In genomic region chr10:97538401-97538800, GRCh38 we compare ENCODE assay signal across 13 cellular contexts. TPM values are rescaled to one million over a fixed set of nuclear protein-coding genes. Genes with fewer than 3 reads are reported as not detected.
DNase-seq lines count a peak whose midpoint lies in the region; ATAC-seq and TF ChIP-seq lines count a peak whose summit lies in the region.
"Had no signal": no experiment of that assay in that cellular context is flagged by ENCODE, and none has a peak within 500 bp of the region (broad histone marks: within the 10 kb centered on the region; RNA-seq: fewer than 3 reads in every experiment).

No MANE protein-coding gene starts in this region.

- H3K4me3 ChIP-seq in IMR-90 (ENCODE audit: insufficient read depth, low read depth, low read length) (no peak overlapping the region), breast epithelium (no peak overlapping the region)

- H3K9ac ChIP-seq in IMR-90 (ENCODE audit: low read depth, low read length) = no peak overlapping the region

- 0 out of 2 replicates have a peak overlapping the region, but pooled peaks have one; percentile 0 for H3K18ac ChIP-seq in IMR-90 (ENCODE audit: low read depth, low read length)

- in situ Hi-C loops in IMR-90 (cut with MboI; ENCODE audit: low sequenced_read_pairs) = no loop called here

- peak overlapping the region; percentile 16 for H3K27ac ChIP-seq in IMR-90 (ENCODE audit: insufficient read depth, low read length)
- peak overlapping the region; percentile 83 to 95 for H3K27ac ChIP-seq in breast epithelium
- H3K27ac ChIP-seq: foreskin keratinocyte had no signal

- TF ChIP-seq POLR2A in IMR-90 (IDR thresholded peaks at IDR 0.05; ENCODE audit: low read depth, low read length) (no peak), breast epithelium (IDR thresholded peaks at IDR 0.05) (no peak)

- 12% methylated on average over 4 of the region's 4 CpGs; no CpG with 5 or more reads in 1 of the 2 experiments for WGBS in IMR-90 (ENCODE audit: extremely low coverage in 2 of 2, insufficient read length in 1 of 2), 2 experiments

- peak overlapping the region; percentile 12; the same call in 1 of the 2 replicates for H3K4me2 ChIP-seq in IMR-90 (ENCODE audit: low read depth, low read length)

- dilution Hi-C loops in IMR-90 (cut with HindIII; ENCODE audit: low sequenced_read_pairs, unreplicated experiment) = no loop called here

- DNase-seq in IMR-90 (peak; percentile 60), breast epithelium (ENCODE audit: low spot score in 2 of 2) (no peak), kidney tubule cell (ENCODE audit: low spot score) (peak; percentile 88), superior temporal gyrus (ENCODE audit: extremely low spot score) (peak; percentile 38), H4 (ENCODE audit: low spot score) (no peak), Ammon's horn (ENCODE audit: low spot score) (no peak)
- DNase-seq in stimulated activated CD8-positive, alpha-beta memory T cell treated with anti-CD3 and anti-CD28 coated beads, Interleukin-4, amount 100 ng/mL, for 48 hours = no peak
- DNase-seq: activated effector memory CD4-positive, alpha-beta T cell treated with Interleukin-2 at 50 U/mL for 16 hours; cerebellar nuclear complex; foreskin keratinocyte; NCI-H2171; stimulated activated naive CD4-positive, alpha-beta T cell; T-helper 17 cell had no signal

- peak overlapping the region; percentile 75 for H2BK5ac ChIP-seq in IMR-90 (ENCODE audit: low read depth, low read length, poor library complexity, severe bottlenecking)

- no peak for TF ChIP-seq RAD21 in IMR-90 (IDR thresholded peaks at IDR 0.05; ENCODE audit: low read length)

- peak overlapping the region; percentile 48 for H2BK20ac ChIP-seq in IMR-90 (ENCODE audit: low read depth, low read length)

- no peak for ATAC-seq in IMR-90 (ENCODE audit: low read depth)
- ATAC-seq: foreskin keratinocyte, T-helper 17 cell had no signal

- H3K9me1 ChIP-seq in IMR-90 (ENCODE audit: insufficient read depth, low read length) = peaks cover 29% of the 10 kb centered on the region

- H2BK15ac ChIP-seq in IMR-90 (ENCODE audit: low read depth, low read length) = no peak overlapping the region

- TF ChIP-seq CTCF in IMR-90 (conservative IDR thresholded peaks at IDR 0.05; ENCODE audit: low read depth, low read length) (no peak), breast epithelium (IDR thresholded peaks at IDR 0.05) (no peak)

- H3K9me3 ChIP-seq in IMR-90 (ENCODE audit: control insufficient read depth, insufficient read depth, low read length) (no peaks in the 10 kb centered on the region), breast epithelium (no peaks in the 10 kb centered on the region)

- peaks cover 13 to 73% of the 10 kb centered on the region in 2 experiments for H3K79me1 ChIP-seq in IMR-90 (ENCODE audit: low read depth in 1 of 2, low read length in 2 of 2)

- no peaks in the 10 kb centered on the region for H3K36me3 ChIP-seq in IMR-90 (ENCODE audit: control insufficient read depth, insufficient read depth, low read length)
- no peaks in the 10 kb centered on the region for H3K36me3 ChIP-seq in breast epithelium

- H4K91ac ChIP-seq in IMR-90 (ENCODE audit: insufficient read depth, low read depth, low read length) = 0 out of 2 replicates have a peak overlapping the region, but pooled peaks have one; percentile 75

- CTCF ChIA-PET in IMR-90 (lab: Yijun Ruan, JAX) = interaction anchor here (0.6 kb wide), 1 partner anchor 103 kb away, joined by 3 read pairs; no protein-coding TSS in a partner anchor

- H3K14ac ChIP-seq in IMR-90 (replicated peaks; ENCODE audit: low read depth, low read length) = peak overlapping the region; percentile 91

- intact Hi-C loops in IMR-90 (cut with micrococcal nuclease) = no loop called here
- intact Hi-C loops in breast epithelium (cut with DNase I; ENCODE audit: low total_unique reads) = no loop called here

- peak overlapping the region; percentile 68; the same call in 1 of the 2 replicates for H2AK5ac ChIP-seq in IMR-90 (ENCODE audit: low read depth, low read length)

- H2BK120ac ChIP-seq in IMR-90 (ENCODE audit: low read depth, low read length) = peak overlapping the region; percentile 81

- POLR2A ChIA-PET in IMR-90 (lab: Charles Lee; ENCODE audit: unreplicated experiment) = no interaction called here

- H4K8ac ChIP-seq in IMR-90 (ENCODE audit: low read depth in 2 of 2, low read length in 2 of 2) = peak overlapping the region in 1 of 2 experiments; percentile 16; a peak in 3 of 4 replicates

- no peak overlapping the region for H2AFZ ChIP-seq in IMR-90 (replicated peaks; ENCODE audit: low read length, poor library complexity)

- H4K20me1 ChIP-seq in IMR-90 (ENCODE audit: insufficient read depth, low read length) = peaks cover 7% of the 10 kb centered on the region

- H3K56ac ChIP-seq in IMR-90 (ENCODE audit: extremely low read depth, insufficient read depth, low read length) = peak overlapping the region; percentile 22; the same call in 1 of the 2 replicates

- no peak overlapping the region; the same call in 1 of the 2 replicates for H4K5ac ChIP-seq in IMR-90 (ENCODE audit: low read depth, low read length)

- H3K4me1 ChIP-seq in IMR-90 (ENCODE audit: control insufficient read depth, insufficient read depth, low read length) = peaks cover 36% of the 10 kb centered on the region
- peaks cover 12 to 23% of the 10 kb centered on the region in 2 donors for H3K4me1 ChIP-seq in breast epithelium

- 0 out of 2 replicates have a peak overlapping the region, but pooled peaks have one; percentile 11 for H3K23ac ChIP-seq in IMR-90 (ENCODE audit: low read depth, low read length)

- no peaks in the 10 kb centered on the region for H3K27me3 ChIP-seq in IMR-90 (ENCODE audit: control insufficient read depth, insufficient read depth, low read length)
- no peaks in the 10 kb centered on the region for H3K27me3 ChIP-seq in breast epithelium
- H3K27me3 ChIP-seq: foreskin keratinocyte had no signal

- BruUV-seq in IMR-90 (replicated peaks; lab: Mats Ljungman, UMichigan) = no TSS peak

- H2AK9ac ChIP-seq in IMR-90 (replicated peaks; ENCODE audit: low read depth, low read length, poor library complexity) = peak overlapping the region; percentile 26

- H3K4ac ChIP-seq in IMR-90 (ENCODE audit: low read depth, low read length) = peak overlapping the region; percentile 23

TF ChIP-seq in IMR-90, 13 proteins besides CTCF, POLR2A, EP300 and RAD21:
- TF ChIP-seq FOS (IDR thresholded peaks at IDR 0.05; ENCODE audit: low read depth, low read length) (peak; percentile 39; the same call in 1 of the 2 replicates), RFX5 (IDR thresholded peaks at IDR 0.05; ENCODE audit: low read depth, low read length) (no peak)

RNA-seq across cellular contexts. Expression of gene ANKRD2, which starts 34.2 kb away (rescaled TPM):
- total RNA-seq in IMR-90 (2012; rRNA removed) (0.28 and 0.36 TPM in 2 replicates), breast epithelium (not detected)
- 0.40 and 0.65 TPM in 2 replicates for polyA plus RNA-seq in IMR-90 (2012; rRNA removed)
- polyA plus RNA-seq in IMR-90 (2012; cell fraction: cytosol; rRNA removed) = 0.36 and 0.63 TPM in 2 replicates
- 0.29 and 0.38 TPM in 2 replicates for polyA plus RNA-seq in IMR-90 (2012; cell fraction: nucleus; rRNA removed; ENCODE audit: low replicate concordance)
- 0.15 TPM in 1 of 2 replicates, not detected in the other for total RNA-seq in H4 (2014; rRNA removed; shearing (Covaris generic))
- total RNA-seq: T-helper 17 cell had no signal

RNA-seq across cellular contexts. Expression of gene UBTD1, which starts 39.7 kb away (rescaled TPM):
- total RNA-seq in IMR-90 (2012; rRNA removed) (21.9 TPM in 2 replicates), breast epithelium (10 to 100 TPM in 2 of 3 donors, 1 to 10 TPM in 1; 9.9 to 14.7 (median 12.4) TPM)
- 44.9 and 57.5 TPM in 2 replicates for polyA plus RNA-seq in IMR-90 (2012; rRNA removed)
- 57.1 and 67.3 TPM in 2 replicates for polyA plus RNA-seq in IMR-90 (2012; cell fraction: cytosol; rRNA removed)
- polyA plus RNA-seq in IMR-90 (2012; cell fraction: nucleus; rRNA removed; ENCODE audit: low replicate concordance) = 17.2 and 37.0 TPM in 2 replicates
- total RNA-seq in H4 (2014; rRNA removed; shearing (Covaris generic)) = 9.6 and 10.6 TPM in 2 replicates

RNA-seq across cellular contexts. Expression of gene MMS19, which starts 40.2 kb away (rescaled TPM):
- total RNA-seq in IMR-90 (2012; rRNA removed) = 55.3 and 70.1 TPM in 2 replicates
- polyA plus RNA-seq in IMR-90 (2012; rRNA removed) = 72.7 TPM in 2 replicates
- polyA plus RNA-seq in IMR-90 (2012; cell fraction: cytosol; rRNA removed) = 36.0 and 61.2 TPM in 2 replicates
- polyA plus RNA-seq in IMR-90 (2012; cell fraction: nucleus; rRNA removed; ENCODE audit: low replicate concordance) = 186 and 281 TPM in 2 replicates
- 100 to 1,000 TPM in 1 of 3 donors, 10 to 100 TPM in 2; 73.0 to 109 (median 78.7) TPM for total RNA-seq in breast epithelium
- total RNA-seq in H4 (2014; rRNA removed; shearing (Covaris generic)) = 94.0 and 107 TPM in 2 replicates

RNA-seq across cellular contexts. Expression of gene HOGA1, which starts 45.8 kb away (rescaled TPM):
- 0.36 and 0.56 TPM in 2 replicates for total RNA-seq in IMR-90 (2012; rRNA removed)
- polyA plus RNA-seq in IMR-90 (2012; rRNA removed) = 0.41 and 0.42 TPM in 2 replicates
- 0.25 and 0.45 TPM in 2 replicates for polyA plus RNA-seq in IMR-90 (2012; cell fraction: cytosol; rRNA removed)
- 1.2 and 1.4 TPM in 2 replicates for polyA plus RNA-seq in IMR-90 (2012; cell fraction: nucleus; rRNA removed; ENCODE audit: low replicate concordance)
- total RNA-seq in breast epithelium = 10 to 100 TPM in 1 of 3 donors, 1 to 10 TPM in 2; 1.9 to 11.0 (median 2.3) TPM
- total RNA-seq in H4 (2014; rRNA removed; shearing (Covaris generic)) = 0.97 and 1.3 TPM in 2 replicates
- total RNA-seq: T-helper 17 cell had no signal

RNA-seq across cellular contexts. Expression of gene C10orf62, which starts 51.1 kb away (rescaled TPM):
- total RNA-seq in IMR-90 (2012; rRNA removed) (not detected in 2 replicates), breast epithelium (under 1 TPM in 2 of 3 donors, not detected in 1; 0.32 to 0.33 TPM)
- not detected in 2 replicates for polyA plus RNA-seq in IMR-90 (2012; rRNA removed)
- polyA plus RNA-seq in IMR-90 (2012; cell fraction: cytosol; rRNA removed) = not detected in 2 replicates
- polyA plus RNA-seq in IMR-90 (2012; cell fraction: nucleus; rRNA removed; ENCODE audit: low replicate concordance) = 0.13 and 0.14 TPM in 2 replicates
- total RNA-seq in H4 (2014; rRNA removed; shearing (Covaris generic)) = not detected in 2 replicates
- total RNA-seq: foreskin keratinocyte, T-helper 17 cell had no signal
- polyA plus RNA-seq: foreskin keratinocyte had no signal

Comparison
In these comparisons a context has a peak if more than half of its experiments do, and no peak if none do; other contexts are left out.
1. DNase-seq: peak in IMR-90 (single experiment), kidney tubule cell (single experiment) and superior temporal gyrus (single experiment); none in breast epithelium (0 of 2), H4 (single experiment), stimulated activated CD8-positive, alpha-beta memory T cell treated with anti-CD3 and anti-CD28 coated beads, Interleukin-4, amount 100 ng/mL, for 48 hours (single experiment) and Ammon's horn (single experiment).